8 cellular contexts compared by ENCODE assay signal in the genomic region with DNA sequence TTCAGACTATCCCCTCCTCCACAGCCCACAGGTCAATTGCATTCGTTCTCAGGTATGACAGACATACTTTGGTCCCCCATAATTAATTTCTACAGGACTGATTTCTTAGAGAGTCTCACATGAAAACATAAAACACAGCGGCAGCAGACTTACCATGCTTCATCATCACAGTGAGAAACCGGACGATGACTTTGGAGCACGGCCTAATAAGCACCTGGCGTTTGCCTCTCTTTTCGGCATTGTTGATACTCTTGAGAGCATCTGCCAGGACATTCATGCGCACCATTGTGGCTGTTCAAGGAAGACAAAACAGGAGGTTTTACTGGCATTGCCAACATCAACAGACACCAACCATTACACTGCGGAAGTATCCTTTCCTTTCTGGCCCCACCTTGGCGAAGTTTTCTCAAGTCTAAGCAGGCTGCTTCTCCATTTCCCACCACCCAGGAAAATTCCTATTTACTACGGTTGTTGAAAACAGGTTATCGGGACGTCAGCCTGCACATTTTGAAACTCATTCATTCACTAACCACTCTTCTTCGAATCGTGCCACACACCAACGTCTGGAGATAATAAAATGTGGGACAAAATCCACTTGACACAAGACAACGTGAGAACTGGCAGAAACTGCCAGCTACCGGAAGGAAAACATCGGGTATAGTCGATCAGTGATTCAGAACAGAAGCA. TPM values are rescaled to one million over a fixed set of nuclear protein-coding genes. Genes with fewer than 3 reads are reported as not detected.
DNase-seq lines count a peak whose midpoint lies in the region; ATAC-seq and TF ChIP-seq lines count a peak whose summit lies in the region.

No MANE protein-coding gene starts in this region.

- peaks cover 4% of the 10 kb centered on the region for H3K36me3 ChIP-seq in kidney epithelial cell (ENCODE audit: control insufficient read depth, insufficient read depth, low read length)
- H3K36me3 ChIP-seq in thyroid gland, result peaks cover 51 to 56% of the 10 kb centered on the region in 2 donors

- intact Hi-C loops in thyroid gland (cut with DNase I), result no loop called here

- TF ChIP-seq CTCF in kidney epithelial cell (IDR thresholded peaks at IDR 0.05; ENCODE audit: insufficient read depth, low read length, poor library complexity, severe bottlenecking) (no peak), thyroid gland (IDR thresholded peaks at IDR 0.05) (no peak)

- ATAC-seq in activated CD8-positive, alpha-beta memory T cell treated with anti-CD3 and anti-CD28 coated beads, Interleukin-2, amount 10 ng/mL, durations not matched to agents 7 days and 5 days, result no peak
- no peak for ATAC-seq in activated naive CD4-positive, alpha-beta T cell treated with anti-CD3 and anti-CD28 coated beads, Interleukin-2, amount 50 U/mL, for 72 hours
- ATAC-seq in left lobe of liver, result no peak
- ATAC-seq in GM21526 (IDR thresholded peaks at IDR 0.05; ENCODE audit: low FRiP score, unreplicated experiment), result no peak

- peak overlapping the region; percentile 78 to 92 (median 82) for H3K27ac ChIP-seq in thyroid gland

- WGBS in thyroid gland, 2 donors, result 8 to 11% methylated on average over 20 of the region's 20 CpGs

- CTCF ChIA-PET in activated CD8-positive, alpha-beta memory T cell treated with anti-CD3 and anti-CD28 coated beads, Interleukin-2, amount 10 ng/mL, durations not matched to agents 7 days and 5 days (lab: Charles Lee), result interaction anchor here (1.3 to 12.4 kb wide), 2 partner anchors 13 to 22 kb away, joined by 3 to 126 read pairs; partner anchors contain the start of gene ARL6IP1

- DNase-seq in activated CD8-positive, alpha-beta memory T cell treated with anti-CD3 and anti-CD28 coated beads, Interleukin-2, amount 10 ng/mL, durations not matched to agents 7 days and 5 days, result no peak
- DNase-seq in activated CD8-positive, alpha-beta memory T cell treated with anti-CD3 and anti-CD28 coated beads, Interleukin-2, amount 50 U/mL, for 4 hours, result no peak
- DNase-seq in activated naive CD4-positive, alpha-beta T cell treated with anti-CD3 and anti-CD28 coated beads, Interleukin-2, amount 50 U/mL, for 72 hours (ENCODE audit: low spot score in 2 of 2), result no peak
- DNase-seq in kidney epithelial cell (ENCODE audit: low read depth) (no peak), thyroid gland (peak; percentile 11 to 36), left lobe of liver (ENCODE audit: low spot score) (no peak), NCI-H2171 treated with DMSO at 0.1 percent for 48 hours (lab: John Stamatoyannopoulos, UW) (no peak)

- H3K36me3 Mint-ChIP-seq in activated CD8-positive, alpha-beta memory T cell treated with anti-CD3 and anti-CD28 coated beads, Interleukin-2, amount 10 ng/mL, durations not matched to agents 7 days and 5 days, result peaks cover 83% of the 10 kb centered on the region
- peaks cover 64 to 81% of the 10 kb centered on the region in 2 donors for H3K36me3 Mint-ChIP-seq in activated naive CD4-positive, alpha-beta T cell treated with anti-CD3 and anti-CD28 coated beads, Interleukin-2, amount 50 U/mL, for 72 hours

- no peak for TF ChIP-seq POLR2A in thyroid gland (IDR thresholded peaks at IDR 0.05)

- no peaks in the 10 kb centered on the region for H3K27me3 Mint-ChIP-seq in activated CD8-positive, alpha-beta memory T cell treated with anti-CD3 and anti-CD28 coated beads, Interleukin-2, amount 10 ng/mL, durations not matched to agents 7 days and 5 days

- no peaks in the 10 kb centered on the region for H3K9me3 Mint-ChIP-seq in activated CD8-positive, alpha-beta memory T cell treated with anti-CD3 and anti-CD28 coated beads, Interleukin-2, amount 10 ng/mL, durations not matched to agents 7 days and 5 days (ENCODE audit: low read depth)
- H3K9me3 Mint-ChIP-seq in activated naive CD4-positive, alpha-beta T cell treated with anti-CD3 and anti-CD28 coated beads, Interleukin-2, amount 50 U/mL, for 72 hours, result peaks cover 0 to 4% of the 10 kb centered on the region in 2 donors

- H3K27ac Mint-ChIP-seq in activated CD8-positive, alpha-beta memory T cell treated with anti-CD3 and anti-CD28 coated beads, Interleukin-2, amount 10 ng/mL, durations not matched to agents 7 days and 5 days, result peak overlapping the region; percentile 93
- H3K27ac Mint-ChIP-seq in activated naive CD4-positive, alpha-beta T cell treated with anti-CD3 and anti-CD28 coated beads, Interleukin-2, amount 50 U/mL, for 72 hours, result peak overlapping the region; percentile 99

- H3K4me1 ChIP-seq in thyroid gland, result peaks cover 12 to 36% of the 10 kb centered on the region in 2 donors

- H3K4me3 Mint-ChIP-seq in activated CD8-positive, alpha-beta memory T cell treated with anti-CD3 and anti-CD28 coated beads, Interleukin-2, amount 10 ng/mL, durations not matched to agents 7 days and 5 days, result peak overlapping the region; percentile 99

- H3K4me1 Mint-ChIP-seq in activated CD8-positive, alpha-beta memory T cell treated with anti-CD3 and anti-CD28 coated beads, Interleukin-2, amount 10 ng/mL, durations not matched to agents 7 days and 5 days, result peaks cover 60% of the 10 kb centered on the region

- H3K9me3 ChIP-seq in thyroid gland, result no peaks in the 10 kb centered on the region

- H3K4me3 ChIP-seq in kidney epithelial cell (ENCODE audit: low read depth, low read length) (peak overlapping the region; percentile 90), thyroid gland (replicated peaks in 1 of 3) (peak overlapping the region; percentile 38 to 94 (median 74))

- H3K27me3 ChIP-seq in kidney epithelial cell (ENCODE audit: control insufficient read depth, insufficient read depth, low read length) (no peaks in the 10 kb centered on the region), thyroid gland (no peaks in the 10 kb centered on the region)

RNA-seq across cellular contexts. Expression of gene RPS15A, which starts 1.2 kb away (rescaled TPM):
- 1,000 to 10,000 TPM; 1,517 to 1,668 TPM for total RNA-seq in activated CD8-positive, alpha-beta memory T cell treated with anti-CD3 and anti-CD28 coated beads, Interleukin-2, amount 10 ng/mL, durations not matched to agents 7 days and 5 days
- 1,000 to 10,000 TPM; 2,227 to 2,841 TPM for total RNA-seq in activated naive CD4-positive, alpha-beta T cell treated with anti-CD3 and anti-CD28 coated beads, Interleukin-2, amount 50 U/mL, for 72 hours
- total RNA-seq in kidney epithelial cell (3,107 and 3,956 TPM in 2 replicates), thyroid gland (1,000 to 10,000 TPM; 1,414 to 3,144 (median 2,267) TPM), left lobe of liver (375 TPM)

RNA-seq across cellular contexts. Expression of gene ARL6IP1, which starts 12.4 kb away (rescaled TPM):
- 100 to 1,000 TPM; 194 to 207 TPM for total RNA-seq in activated CD8-positive, alpha-beta memory T cell treated with anti-CD3 and anti-CD28 coated beads, Interleukin-2, amount 10 ng/mL, durations not matched to agents 7 days and 5 days
- total RNA-seq in activated naive CD4-positive, alpha-beta T cell treated with anti-CD3 and anti-CD28 coated beads, Interleukin-2, amount 50 U/mL, for 72 hours, result 100 to 1,000 TPM; 116 to 164 TPM
- 267 and 290 TPM in 2 replicates for total RNA-seq in kidney epithelial cell
- total RNA-seq in thyroid gland, result 100 to 1,000 TPM; 178 to 278 (median 227) TPM
- 93.3 TPM for total RNA-seq in left lobe of liver

Comparison
In these comparisons a context has a peak if more than half of its experiments do, and no peak if none do; other contexts are left out.
1. DNase-seq: peak in thyroid gland (2 of 2); none in activated CD8-positive, alpha-beta memory T cell treated with anti-CD3 and anti-CD28 coated beads, Interleukin-2, amount 10 ng/mL, durations not matched to agents 7 days and 5 days (single experiment), activated CD8-positive, alpha-beta memory T cell treated with anti-CD3 and anti-CD28 coated beads, Interleukin-2, amount 50 U/mL, for 4 hours (single experiment), activated naive CD4-positive, alpha-beta T cell treated with anti-CD3 and anti-CD28 coated beads, Interleukin-2, amount 50 U/mL, for 72 hours (0 of 2), kidney epithelial cell (single experiment), left lobe of liver (single experiment) and NCI-H2171 treated with DMSO at 0.1 percent for 48 hours (single experiment).